In the genomic region with DNA sequence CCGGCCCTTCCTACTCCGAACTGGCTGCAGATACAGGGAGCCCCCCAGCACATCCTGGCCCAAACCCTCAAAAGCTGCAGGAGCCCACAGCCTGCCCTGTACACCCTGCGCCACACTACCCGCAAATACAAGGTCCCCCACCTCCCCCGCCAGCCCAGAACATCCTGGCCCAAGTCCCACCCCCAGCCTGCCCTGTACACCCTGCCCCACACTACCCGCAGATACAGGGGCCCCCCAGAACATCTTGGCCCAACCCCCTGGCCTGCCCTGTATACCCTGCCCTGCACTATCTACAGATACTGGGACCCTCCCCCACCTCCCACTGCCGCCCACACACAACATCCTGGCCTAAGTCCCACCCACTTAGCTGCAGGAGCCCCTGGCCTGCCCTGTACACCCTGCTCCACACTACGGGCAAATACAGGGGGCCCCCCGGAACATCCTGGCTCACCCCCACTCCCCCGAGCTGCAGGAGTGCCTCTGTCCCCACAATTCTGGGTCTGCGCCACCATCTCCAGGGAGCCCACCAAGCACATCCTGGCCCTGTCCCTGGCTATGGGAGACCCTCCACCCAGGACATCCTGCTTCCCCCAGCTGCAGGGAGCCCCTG, we compare ENCODE assay signal across 10 cellular contexts. TPM values are rescaled to one million over a fixed set of nuclear protein-coding genes. Genes with fewer than 3 reads are reported as not detected.
DNase-seq lines count a peak whose midpoint lies in the region; ATAC-seq and TF ChIP-seq lines count a peak whose summit lies in the region.
"Had no signal": no experiment of that assay in that cellular context is flagged by ENCODE, and none has a peak within 500 bp of the region (broad histone marks: within the 10 kb centered on the region; RNA-seq: fewer than 3 reads in every experiment).

No MANE protein-coding gene starts in this region.

- no peak for ATAC-seq in memory B cell (ENCODE audit: low read depth)

- no peaks in the 10 kb centered on the region for H3K4me1 ChIP-seq in colonic mucosa
- H3K4me1 ChIP-seq: BE2C had no signal

- no peak for TF ChIP-seq CTCF in colonic mucosa (IDR thresholded peaks at IDR 0.05)

- H3K4me3 ChIP-seq in colonic mucosa, result no peak overlapping the region

- H3K27me3 Mint-ChIP-seq in memory B cell, result no peaks in the 10 kb centered on the region

- H3K4me3 Mint-ChIP-seq in memory B cell, result no peak overlapping the region

- peaks cover 14% of the 10 kb centered on the region for H3K36me3 Mint-ChIP-seq in memory B cell

- H3K36me3 ChIP-seq in colonic mucosa, result no peaks in the 10 kb centered on the region

- H3K27me3 ChIP-seq in colonic mucosa, result no peaks in the 10 kb centered on the region
- H3K27me3 ChIP-seq: BE2C had no signal

- no peaks in the 10 kb centered on the region for H3K9me3 ChIP-seq in colonic mucosa
- H3K9me3 ChIP-seq: BE2C had no signal

- DNase-seq in activated naive CD4-positive, alpha-beta T cell treated with anti-CD3 and anti-CD28 coated beads, Interleukin-2, amount 50 U/mL, for 16 hours, result peak; percentile 10
- DNase-seq in activated naive CD4-positive, alpha-beta T cell (lab: John Stamatoyannopoulos, UW), result no peak
- DNase-seq in colonic mucosa (peak; percentile 16), memory B cell (ENCODE audit: low spot score in 2 of 2) (no peak), ureter (ENCODE audit: low spot score) (peak; percentile 37), NCI-H82 (lab: John Stamatoyannopoulos, UW) (no peak), epidermal melanocyte (ENCODE audit: insufficient read length, low spot score) (no peak)
- no peak for DNase-seq in stimulated activated naive CD4-positive, alpha-beta T cell treated with Interleukin-2 at 50 U/mL for 16 hours (lab: John Stamatoyannopoulos, UW)
- DNase-seq: BE2C; stimulated activated CD4-positive, alpha-beta T cell treated with anti-CD3 and anti-CD28 coated beads, Interleukin-4, amount 100 ng/mL, for 24 hours had no signal

- H3K9me3 Mint-ChIP-seq in memory B cell, result no peaks in the 10 kb centered on the region

- peak overlapping the region in 1 of 2 donors; percentile 24 for H3K9ac ChIP-seq in colonic mucosa (ENCODE audit: low read depth in 2 of 2, low read length in 2 of 2)

- H3K27ac Mint-ChIP-seq in memory B cell, result peak overlapping the region; percentile 65

- no peak overlapping the region for H3K27ac ChIP-seq in colonic mucosa

- H3K4me1 Mint-ChIP-seq in memory B cell, result peaks cover 16% of the 10 kb centered on the region

- intact Hi-C loops in colonic mucosa (cut with DNase I), result loop anchor here (10.0 kb wide), 1 partner anchor 89 kb away; no protein-coding TSS in a partner anchor

RNA-seq across cellular contexts. Expression of a gene that starts 8.3 kb away (rescaled TPM):
- 10 to 100 TPM; 17.1 to 27.3 TPM for total RNA-seq in colonic mucosa
- 48.0 TPM for total RNA-seq in ureter

Comparison
In these comparisons a context has a peak if more than half of its experiments do, and no peak if none do; other contexts are left out.
1. DNase-seq: peak in activated naive CD4-positive, alpha-beta T cell treated with anti-CD3 and anti-CD28 coated beads, Interleukin-2, amount 50 U/mL, for 16 hours (single experiment), colonic mucosa (single experiment) and ureter (single experiment); none in activated naive CD4-positive, alpha-beta T cell (0 of 4), memory B cell (0 of 2), stimulated activated naive CD4-positive, alpha-beta T cell treated with Interleukin-2 at 50 U/mL for 16 hours (single experiment), NCI-H82 (single experiment) and epidermal melanocyte (single experiment).